ENCODE assay signal across 1 cellular context in the genomic region with DNA sequence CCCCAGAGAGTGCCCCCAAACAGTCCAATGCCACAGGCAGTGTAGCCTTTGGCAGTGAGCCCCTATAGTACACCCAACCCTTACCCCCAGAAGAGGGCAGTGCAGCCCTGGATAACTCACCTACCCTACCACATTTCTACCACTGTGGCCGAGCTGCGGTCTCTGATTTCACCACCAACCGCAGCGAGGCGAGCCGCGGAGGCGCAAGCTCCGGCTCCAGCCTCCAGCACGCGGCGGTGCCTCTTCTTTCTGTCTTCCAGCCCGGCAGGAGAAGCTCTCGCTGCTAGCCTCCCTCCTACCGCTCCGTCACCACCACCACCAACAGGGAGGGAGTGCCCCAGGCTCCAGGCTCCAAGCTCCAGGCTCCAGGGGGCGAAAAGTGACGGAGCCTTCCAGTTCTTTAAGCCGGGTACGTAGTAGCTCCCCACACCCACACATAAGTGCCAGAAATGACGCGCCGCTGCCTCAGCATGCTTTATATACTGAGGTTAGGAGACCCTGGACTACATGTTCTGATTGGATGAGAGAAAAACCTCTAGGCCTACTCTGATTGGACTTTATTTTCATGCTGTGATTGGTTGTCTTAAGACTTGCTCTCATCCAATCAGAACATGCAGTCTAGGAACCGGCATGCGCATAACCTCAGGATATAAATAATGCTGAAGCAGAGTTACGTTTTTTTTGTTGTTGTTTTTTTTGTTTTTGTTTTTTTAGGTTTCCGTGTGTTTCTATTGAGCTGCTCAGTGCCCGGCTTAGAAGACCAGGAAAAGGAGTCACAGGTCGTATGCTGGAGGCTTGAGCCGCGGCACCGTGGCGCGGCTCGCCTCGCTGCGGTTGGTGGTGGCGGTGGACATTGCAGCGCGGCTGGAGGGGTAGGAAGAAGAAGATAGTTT.
TF ChIP-seq lines count a peak whose summit lies in the region.

Gene PCAT7 (plus strand): TSS at position 645 of the 893 bp plus-strand sequence.

TF ChIP-seq in HepG2, 621 proteins besides CTCF, POLR2A, EP300 and RAD21 (continued from another document and continues in another):
- TF ChIP-seq, protein P1, sequence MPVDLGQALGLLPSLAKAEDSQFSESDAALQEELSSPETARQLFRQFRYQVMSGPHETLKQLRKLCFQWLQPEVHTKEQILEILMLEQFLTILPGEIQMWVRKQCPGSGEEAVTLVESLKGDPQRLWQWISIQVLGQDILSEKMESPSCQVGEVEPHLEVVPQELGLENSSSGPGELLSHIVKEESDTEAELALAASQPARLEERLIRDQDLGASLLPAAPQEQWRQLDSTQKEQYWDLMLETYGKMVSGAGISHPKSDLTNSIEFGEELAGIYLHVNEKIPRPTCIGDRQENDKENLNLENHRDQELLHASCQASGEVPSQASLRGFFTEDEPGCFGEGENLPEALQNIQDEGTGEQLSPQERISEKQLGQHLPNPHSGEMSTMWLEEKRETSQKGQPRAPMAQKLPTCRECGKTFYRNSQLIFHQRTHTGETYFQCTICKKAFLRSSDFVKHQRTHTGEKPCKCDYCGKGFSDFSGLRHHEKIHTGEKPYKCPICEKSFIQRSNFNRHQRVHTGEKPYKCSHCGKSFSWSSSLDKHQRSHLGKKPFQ (CRISPR knock-in tag; IDR thresholded peaks at IDR 0.05; ENCODE audit: insufficient replicate concordance) = no peak
- no peak for TF ChIP-seq ZNF225 (CRISPR knock-in tag; IDR thresholded peaks at IDR 0.05)
- TF ChIP-seq STAG1 (CRISPR knock-in tag; IDR thresholded peaks at IDR 0.05) = peak; percentile 81
- TF ChIP-seq, protein P2, sequence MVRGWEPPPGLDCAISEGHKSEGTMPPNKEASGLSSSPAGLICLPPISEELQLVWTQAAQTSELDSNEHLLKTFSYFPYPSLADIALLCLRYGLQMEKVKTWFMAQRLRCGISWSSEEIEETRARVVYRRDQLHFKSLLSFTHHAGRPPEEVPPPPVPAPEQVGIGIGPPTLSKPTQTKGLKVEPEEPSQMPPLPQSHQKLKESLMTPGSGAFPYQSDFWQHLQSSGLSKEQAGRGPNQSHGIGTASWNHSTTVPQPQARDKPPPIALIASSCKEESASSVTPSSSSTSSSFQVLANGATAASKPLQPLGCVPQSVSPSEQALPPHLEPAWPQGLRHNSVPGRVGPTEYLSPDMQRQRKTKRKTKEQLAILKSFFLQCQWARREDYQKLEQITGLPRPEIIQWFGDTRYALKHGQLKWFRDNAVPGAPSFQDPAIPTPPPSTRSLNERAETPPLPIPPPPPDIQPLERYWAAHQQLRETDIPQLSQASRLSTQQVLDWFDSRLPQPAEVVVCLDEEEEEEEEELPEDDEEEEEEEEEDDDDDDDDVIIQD (CRISPR knock-in tag; IDR thresholded peaks at IDR 0.05; ENCODE audit: low read depth) = peak; percentile 26; the same call in 1 of the 2 replicates
- TF ChIP-seq ZNF143 (CRISPR knock-in tag; IDR thresholded peaks at IDR 0.05) = no peak
- TF ChIP-seq, protein P3, sequence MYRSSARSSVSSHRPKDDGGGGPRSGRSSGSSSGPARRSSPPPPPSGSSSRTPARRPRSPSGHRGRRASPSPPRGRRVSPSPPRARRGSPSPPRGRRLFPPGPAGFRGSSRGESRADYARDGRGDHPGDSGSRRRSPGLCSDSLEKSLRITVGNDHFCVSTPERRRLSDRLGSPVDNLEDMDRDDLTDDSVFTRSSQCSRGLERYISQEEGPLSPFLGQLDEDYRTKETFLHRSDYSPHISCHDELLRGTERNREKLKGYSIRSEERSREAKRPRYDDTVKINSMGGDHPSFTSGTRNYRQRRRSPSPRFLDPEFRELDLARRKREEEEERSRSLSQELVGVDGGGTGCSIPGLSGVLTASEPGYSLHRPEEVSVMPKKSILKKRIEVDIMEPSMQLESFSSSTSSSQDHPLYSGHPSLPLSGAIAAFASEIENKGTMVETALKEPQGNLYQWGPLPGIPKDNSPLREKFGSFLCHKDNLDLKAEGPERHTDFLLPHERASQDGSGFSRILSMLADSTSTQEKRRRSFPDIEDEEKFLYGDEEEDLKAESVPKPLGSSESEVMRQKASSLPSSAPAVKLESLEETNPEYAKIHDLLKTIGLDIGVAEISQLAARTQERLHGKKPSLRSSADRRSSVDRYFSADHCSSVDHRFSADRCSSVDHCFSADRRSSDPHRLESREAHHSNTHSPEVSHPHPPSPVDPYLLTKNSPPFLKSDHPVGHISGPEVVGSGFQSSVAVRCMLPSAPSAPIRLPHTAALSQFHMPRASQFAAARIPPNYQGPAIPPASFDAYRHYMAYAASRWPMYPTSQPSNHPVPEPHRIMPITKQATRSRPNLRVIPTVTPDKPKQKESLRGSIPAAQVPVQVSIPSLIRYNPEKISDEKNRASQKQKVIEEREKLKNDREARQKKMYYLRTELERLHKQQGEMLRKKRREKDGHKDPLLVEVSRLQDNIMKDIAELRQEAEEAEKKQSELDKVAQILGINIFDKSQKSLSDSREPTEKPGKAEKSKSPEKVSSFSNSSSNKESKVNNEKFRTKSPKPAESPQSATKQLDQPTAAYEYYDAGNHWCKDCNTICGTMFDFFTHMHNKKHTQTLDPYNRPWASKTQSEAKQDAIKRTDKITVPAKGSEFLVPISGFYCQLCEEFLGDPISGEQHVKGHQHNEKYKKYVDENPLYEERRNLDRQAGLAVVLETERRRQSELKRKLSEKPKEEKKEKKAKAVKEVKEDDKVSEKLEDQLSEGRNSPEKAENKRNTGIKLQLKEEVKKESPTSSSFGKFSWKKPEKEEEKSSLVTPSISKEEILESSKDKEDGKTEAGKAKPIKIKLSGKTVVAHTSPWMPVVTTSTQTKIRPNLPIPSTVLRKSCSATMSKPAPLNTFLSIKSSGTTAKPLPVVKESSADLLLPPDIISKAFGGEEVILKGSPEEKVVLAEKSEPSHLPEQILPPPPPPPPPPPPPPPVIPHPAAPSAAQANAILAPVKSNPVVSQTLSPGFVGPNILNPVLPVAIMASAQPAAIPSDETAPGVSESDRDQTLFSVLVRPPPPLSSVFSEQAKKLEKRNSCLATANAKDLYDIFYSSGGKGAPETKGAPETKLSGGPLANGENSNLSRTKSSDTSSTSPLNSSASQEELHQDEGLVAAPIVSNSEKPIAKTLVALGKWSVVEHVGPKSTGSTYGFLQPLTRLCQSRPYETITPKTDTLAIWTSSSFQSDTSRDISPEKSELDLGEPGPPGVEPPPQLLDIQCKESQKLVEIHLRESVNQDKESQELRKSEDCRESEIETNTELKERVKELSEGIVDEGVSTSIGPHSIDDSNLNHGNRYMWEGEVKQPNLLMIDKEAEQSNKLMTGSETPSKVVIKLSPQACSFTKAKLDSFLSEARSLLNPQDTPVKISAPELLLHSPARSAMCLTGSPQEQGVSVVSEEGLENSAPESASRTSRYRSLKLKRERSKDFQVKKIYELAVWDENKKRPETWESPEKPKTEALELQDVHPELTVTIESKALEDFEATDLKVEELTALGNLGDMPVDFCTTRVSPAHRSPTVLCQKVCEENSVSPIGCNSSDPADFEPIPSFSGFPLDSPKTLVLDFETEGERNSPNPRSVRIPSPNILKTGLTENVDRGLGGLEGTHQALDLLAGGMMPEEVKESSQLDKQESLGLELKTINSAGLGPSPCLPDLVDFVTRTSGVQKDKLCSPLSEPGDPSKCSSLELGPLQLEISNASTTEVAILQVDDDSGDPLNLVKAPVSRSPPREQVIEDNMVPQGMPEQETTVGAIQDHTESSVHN (CRISPR knock-in tag; IDR thresholded peaks at IDR 0.05) = 0 out of 2 replicates have a peak, but pooled peaks have one; percentile 49
- peak; percentile 11; the same call in 1 of the 2 replicates for TF ChIP-seq BCL6 (CRISPR knock-in tag; IDR thresholded peaks at IDR 0.05)
- 0 out of 2 replicates have a peak, but pooled peaks have one; percentile 35 for TF ChIP-seq ESRRA (CRISPR knock-in tag; IDR thresholded peaks at IDR 0.05; ENCODE audit: low read depth)
- peak; percentile 65; the same call in 1 of the 2 replicates for TF ChIP-seq CAMTA2 (CRISPR knock-in tag; IDR thresholded peaks at IDR 0.05; ENCODE audit: borderline replicate concordance)
- TF ChIP-seq SAP130 (CRISPR knock-in tag; IDR thresholded peaks at IDR 0.05; ENCODE audit: low read depth) = peak; percentile 86
- no peak for TF ChIP-seq E2F1 (CRISPR knock-in tag; IDR thresholded peaks at IDR 0.05)
- 0 out of 2 replicates have a peak, but pooled peaks have one; percentile 11 for TF ChIP-seq FOXO1 (CRISPR knock-in tag; IDR thresholded peaks at IDR 0.05)
- TF ChIP-seq AKAP8 (CRISPR knock-in tag; IDR thresholded peaks at IDR 0.05) = no peak
- TF ChIP-seq PREB (CRISPR knock-in tag; IDR thresholded peaks at IDR 0.05) = no peak
- TF ChIP-seq PHF20 (CRISPR knock-in tag; IDR thresholded peaks at IDR 0.05) = 0 out of 2 replicates have a peak, but pooled peaks have one; percentile 25
- TF ChIP-seq, protein P4, sequence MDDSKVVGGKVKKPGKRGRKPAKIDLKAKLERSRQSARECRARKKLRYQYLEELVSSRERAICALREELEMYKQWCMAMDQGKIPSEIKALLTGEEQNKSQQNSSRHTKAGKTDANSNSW (CRISPR knock-in tag; IDR thresholded peaks at IDR 0.05; ENCODE audit: borderline replicate concordance) = peak; percentile 23; the same call in 1 of the 2 replicates
- 0 out of 2 replicates have a peak, but pooled peaks have one; percentile 47 for TF ChIP-seq FOXC1 (CRISPR knock-in tag; IDR thresholded peaks at IDR 0.05; ENCODE audit: borderline replicate concordance)
- TF ChIP-seq ZNF276 (CRISPR knock-in tag; IDR thresholded peaks at IDR 0.05; ENCODE audit: low read depth) = 0 out of 2 replicates have a peak, but pooled peaks have one; percentile 72
- TF ChIP-seq ERF (CRISPR knock-in tag; IDR thresholded peaks at IDR 0.05) = peak; percentile 66; the same call in 1 of the 2 replicates
- TF ChIP-seq, protein P5, sequence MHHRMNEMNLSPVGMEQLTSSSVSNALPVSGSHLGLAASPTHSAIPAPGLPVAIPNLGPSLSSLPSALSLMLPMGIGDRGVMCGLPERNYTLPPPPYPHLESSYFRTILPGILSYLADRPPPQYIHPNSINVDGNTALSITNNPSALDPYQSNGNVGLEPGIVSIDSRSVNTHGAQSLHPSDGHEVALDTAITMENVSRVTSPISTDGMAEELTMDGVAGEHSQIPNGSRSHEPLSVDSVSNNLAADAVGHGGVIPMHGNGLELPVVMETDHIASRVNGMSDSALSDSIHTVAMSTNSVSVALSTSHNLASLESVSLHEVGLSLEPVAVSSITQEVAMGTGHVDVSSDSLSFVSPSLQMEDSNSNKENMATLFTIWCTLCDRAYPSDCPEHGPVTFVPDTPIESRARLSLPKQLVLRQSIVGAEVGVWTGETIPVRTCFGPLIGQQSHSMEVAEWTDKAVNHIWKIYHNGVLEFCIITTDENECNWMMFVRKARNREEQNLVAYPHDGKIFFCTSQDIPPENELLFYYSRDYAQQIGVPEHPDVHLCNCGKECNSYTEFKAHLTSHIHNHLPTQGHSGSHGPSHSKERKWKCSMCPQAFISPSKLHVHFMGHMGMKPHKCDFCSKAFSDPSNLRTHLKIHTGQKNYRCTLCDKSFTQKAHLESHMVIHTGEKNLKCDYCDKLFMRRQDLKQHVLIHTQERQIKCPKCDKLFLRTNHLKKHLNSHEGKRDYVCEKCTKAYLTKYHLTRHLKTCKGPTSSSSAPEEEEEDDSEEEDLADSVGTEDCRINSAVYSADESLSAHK (CRISPR knock-in tag; IDR thresholded peaks at IDR 0.05; ENCODE audit: borderline replicate concordance) = no peak
- peak; percentile 50; the same call in 1 of the 2 replicates for TF ChIP-seq GMEB1 (CRISPR knock-in tag; IDR thresholded peaks at IDR 0.05; ENCODE audit: borderline replicate concordance)
- TF ChIP-seq NFYC (CRISPR knock-in tag; IDR thresholded peaks at IDR 0.05) = peak; percentile 86
- peak; percentile 64 to 96 for TF ChIP-seq HMGXB4 (CRISPR knock-in tag; IDR thresholded peaks at IDR 0.05; ENCODE audit: borderline replicate concordance in 1 of 2, low read depth in 1 of 2)
